Comparison of ENCODE assay signal across 8 cellular contexts in the genomic region with DNA sequence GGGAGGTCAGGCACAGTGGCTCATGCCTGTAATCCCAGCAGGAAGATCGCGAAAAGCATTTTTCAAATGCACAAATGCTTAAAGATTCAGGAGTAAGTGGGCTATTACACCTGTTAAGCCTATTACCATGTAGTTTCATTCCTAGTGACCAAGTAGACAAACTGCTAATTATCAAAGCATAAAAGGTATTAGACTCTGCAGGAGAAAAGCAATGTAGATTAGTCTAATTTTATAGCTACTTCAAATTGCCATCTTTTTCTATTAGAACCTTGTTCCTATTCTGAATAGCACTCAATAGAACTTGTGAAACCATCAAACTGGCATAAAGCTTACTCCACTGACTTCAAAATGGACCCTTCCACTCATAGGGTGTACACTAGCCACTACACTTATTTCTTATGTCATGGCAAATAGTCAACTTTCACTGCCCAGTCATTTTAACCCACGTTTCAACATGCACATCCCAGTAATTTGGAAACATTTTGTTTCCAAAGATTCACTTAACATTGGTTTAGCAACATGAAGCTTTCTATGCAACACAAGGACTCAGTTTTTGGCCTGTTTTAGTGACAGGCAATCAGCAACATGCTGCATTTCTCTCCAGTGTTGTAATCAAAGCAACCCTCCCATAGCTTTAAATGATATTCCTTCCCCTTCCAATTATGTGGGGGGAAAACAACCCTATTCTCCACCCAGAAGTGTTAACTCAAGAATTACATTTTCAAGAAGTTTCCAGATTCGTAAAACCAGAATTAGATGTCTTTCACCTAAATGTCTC. TPM values are rescaled to one million over a fixed set of nuclear protein-coding genes. Genes with fewer than 3 reads are reported as not detected.
DNase-seq lines count a peak whose midpoint lies in the region; ATAC-seq and TF ChIP-seq lines count a peak whose summit lies in the region.

No MANE protein-coding gene starts in this region.

- H3K27me3 ChIP-seq in gastroesophageal sphincter: no peaks in the 10 kb centered on the region
- H3K27me3 ChIP-seq in upper lobe of left lung: no peaks in the 10 kb centered on the region

- no peaks in the 10 kb centered on the region for H3K27me3 Mint-ChIP-seq in activated T-cell treated with anti-CD3 and anti-CD28 coated beads, Interleukin-2, amount 50 U/mL, for 72 hours (ENCODE audit: low read depth)

- H3K9me3 ChIP-seq in gastroesophageal sphincter (no peaks in the 10 kb centered on the region), upper lobe of left lung (no peaks in the 10 kb centered on the region)

- peak overlapping the region in 1 of 2 donors; percentile 1 for H3K4me3 ChIP-seq in gastroesophageal sphincter
- peak overlapping the region in 1 of 4 donors; percentile 32 for H3K4me3 ChIP-seq in upper lobe of left lung

- WGBS in gastroesophageal sphincter (ENCODE audit: low coverage in 1 of 2), 2 donors: 45 to 47% methylated on average over 4 of the region's 4 CpGs
- 44 to 62% methylated on average over 4 of the region's 4 CpGs for WGBS in upper lobe of left lung, 2 donors

- no peaks in the 10 kb centered on the region for H3K9me3 Mint-ChIP-seq in activated T-cell treated with anti-CD3 and anti-CD28 coated beads, Interleukin-2, amount 50 U/mL, for 72 hours

- peaks cover 35 to 49% of the 10 kb centered on the region in 2 donors for H3K36me3 Mint-ChIP-seq in activated T-cell treated with anti-CD3 and anti-CD28 coated beads, Interleukin-2, amount 50 U/mL, for 72 hours (ENCODE audit: insufficient read depth in 2 of 2)

- peak in 1 of 2 donors; percentile 23 for DNase-seq in activated T-cell treated with anti-CD3 and anti-CD28 coated beads, Interleukin-2, amount 50 U/mL, for 72 hours
- DNase-seq in activated T-cell treated with anti-CD3 and anti-CD28 coated beads for 4 hours: no peak
- no peak for DNase-seq in upper lobe of left lung
- no peak for DNase-seq in iPS-NIHi7 (ENCODE audit: extremely low spot score)
- no peak for DNase-seq in amniotic stem cell (lab: John Stamatoyannopoulos, UW)
- DNase-seq in Ammon's horn (ENCODE audit: low spot score): no peak

- no peak for TF ChIP-seq CTCF in VCaP (conservative IDR thresholded peaks at IDR 0.05)
- TF ChIP-seq CTCF in gastroesophageal sphincter (IDR thresholded peaks at IDR 0.05): no peak
- no peak for TF ChIP-seq CTCF in upper lobe of left lung (IDR thresholded peaks at IDR 0.05)

- H3K27ac ChIP-seq in VCaP: peak overlapping the region; percentile 98
- peak overlapping the region in 3 of 4 donors; percentile 49 to 69 (median 56) for H3K27ac ChIP-seq in gastroesophageal sphincter
- peak overlapping the region; percentile 5 to 72 (median 30) for H3K27ac ChIP-seq in upper lobe of left lung

- H3K4me1 Mint-ChIP-seq in activated T-cell treated with anti-CD3 and anti-CD28 coated beads, Interleukin-2, amount 50 U/mL, for 72 hours (ENCODE audit: low read depth): peaks cover 62% of the 10 kb centered on the region

- TF ChIP-seq POLR2A in gastroesophageal sphincter (IDR thresholded peaks at IDR 0.05): no peak
- TF ChIP-seq POLR2A in upper lobe of left lung (IDR thresholded peaks at IDR 0.05): peak in 1 of 4 donors; percentile 37

- H3K4me3 Mint-ChIP-seq in activated T-cell treated with anti-CD3 and anti-CD28 coated beads, Interleukin-2, amount 50 U/mL, for 72 hours: peak overlapping the region; percentile 71 to 96

- H3K36me3 ChIP-seq in gastroesophageal sphincter: peaks cover 0 to 63% of the 10 kb centered on the region in 2 donors
- peaks cover 21 to 68% (median 34%) of the 10 kb centered on the region in 4 donors for H3K36me3 ChIP-seq in upper lobe of left lung

- no peak for ATAC-seq in activated T-cell treated with anti-CD3 and anti-CD28 coated beads, Interleukin-2, amount 50 U/mL, for 72 hours (replicated peaks in 1 of 2)
- ATAC-seq in gastroesophageal sphincter (no peak), upper lobe of left lung (ENCODE audit: low FRiP score in 2 of 2) (no peak)

- no peak for TF ChIP-seq EP300 in gastroesophageal sphincter (IDR thresholded peaks at IDR 0.05)
- no peak for TF ChIP-seq EP300 in upper lobe of left lung (IDR thresholded peaks at IDR 0.05)

- peaks cover 3 to 63% (median 30%) of the 10 kb centered on the region in 3 donors for H3K4me1 ChIP-seq in gastroesophageal sphincter
- peaks cover 29 to 48% (median 42%) of the 10 kb centered on the region in 4 donors for H3K4me1 ChIP-seq in upper lobe of left lung

- H3K27ac Mint-ChIP-seq in activated T-cell treated with anti-CD3 and anti-CD28 coated beads, Interleukin-2, amount 50 U/mL, for 72 hours: peak overlapping the region; percentile 100

RNA-seq across cellular contexts. Expression of a gene that starts 3.9 kb away (rescaled TPM):
- total RNA-seq in activated T-cell treated with anti-CD3 and anti-CD28 coated beads, Interleukin-2, amount 50 U/mL, for 72 hours: over 10,000 TPM; 15,536 to 16,076 TPM
- total RNA-seq in gastroesophageal sphincter (over 10,000 TPM in 2 of 4 donors, 1,000 to 10,000 TPM in 2; 7,131 to 12,070 (median 10,987) TPM), upper lobe of left lung (over 10,000 TPM in 1 of 6 donors, 1,000 to 10,000 TPM in 5; 3,617 to 10,582 (median 7,272) TPM)

RNA-seq across cellular contexts. Expression of a gene that starts 55.4 kb away (rescaled TPM):
- 10 to 100 TPM; 49.6 to 68.8 TPM for total RNA-seq in activated T-cell treated with anti-CD3 and anti-CD28 coated beads, Interleukin-2, amount 50 U/mL, for 72 hours
- total RNA-seq in gastroesophageal sphincter: 10 to 100 TPM; 25.2 to 30.3 (median 29.4) TPM
- total RNA-seq in upper lobe of left lung: 10 to 100 TPM in 5 of 6 donors, 1 to 10 TPM in 1; 8.9 to 56.6 (median 25.9) TPM

Comparison
In these comparisons a context has a peak if more than half of its experiments do, and no peak if none do; other contexts are left out.
1. H3K27ac ChIP-seq: peak in every context shown above with its lines; median percentile 98 in VCaP; 56 in gastroesophageal sphincter; 30 in upper lobe of left lung.